In genomic region chr2:86333378-86333777, GRCh38 we compare ENCODE assay signal across 21 cellular contexts. TPM values are rescaled to one million over a fixed set of nuclear protein-coding genes. Genes with fewer than 3 reads are reported as not detected.
DNase-seq lines count a peak whose midpoint lies in the region; ATAC-seq and TF ChIP-seq lines count a peak whose summit lies in the region.
"Had no signal": no experiment of that assay in that cellular context is flagged by ENCODE, and none has a peak within 500 bp of the region (broad histone marks: within the 10 kb centered on the region; RNA-seq: fewer than 3 reads in every experiment).

No MANE protein-coding gene starts in this region.

- H3K4me3 ChIP-seq in BLaER1 treated with 17β-estradiol and CSF1 and Interleukin-3, amounts not matched to agents 10 nM and 100 nM, result no peak overlapping the region
- no peak overlapping the region for H3K4me3 ChIP-seq in coronary artery
- H3K4me3 ChIP-seq: GM12878, GM23338, HAP-1, SJCRH30 had no signal

- H3K4me1 ChIP-seq in BLaER1 treated with 17β-estradiol and CSF1 and Interleukin-3, amounts not matched to agents 10 nM and 100 nM, result peaks cover 19 to 43% (median 38%) of the 10 kb centered on the region in 10 experiments

- peak; percentile 41 for DNase-seq in DMS79 treated with DMSO at 0.1 percent for 48 hours (lab: John Stamatoyannopoulos, UW)
- DNase-seq in amniotic epithelial cell (ENCODE audit: low read depth), result peak; percentile 10
- peak; percentile 61 for DNase-seq in renal cortical epithelial cell (ENCODE audit: low read depth)
- DNase-seq in cerebellar cortex (ENCODE audit: low spot score), result no peak
- no peak for DNase-seq in coronary artery (ENCODE audit: low spot score)
- DNase-seq: CD8-positive, alpha-beta T cell; DND-41; NCI-H1105; NCI-H2029 treated with DMSO at 0.1 percent for 48 hours; NCI-H226; NCI-H510A treated with DMSO at 0.1 percent for 48 hours; NCI-H774; OCI-M1; SJCRH30 had no signal

- peaks cover 4 to 12% (median 10%) of the 10 kb centered on the region in 11 experiments; a peak in 19 of 22 replicates for H3K9me3 ChIP-seq in BLaER1 treated with 17β-estradiol and CSF1 and Interleukin-3, amounts not matched to agents 10 nM and 100 nM (replicated peaks in 1 of 11)
- H3K9me3 ChIP-seq: HAP-1, SJCRH30 had no signal

- H3K9ac ChIP-seq in BLaER1 treated with 17β-estradiol and CSF1 and Interleukin-3, amounts not matched to agents 10 nM and 100 nM, result no peak overlapping the region
- H3K9ac ChIP-seq: KMS-11 had no signal

- H3K27me3 ChIP-seq in BLaER1 treated with 17β-estradiol and CSF1 and Interleukin-3, amounts not matched to agents 10 nM and 100 nM, result peaks cover 39 to 48% (median 42%) of the 10 kb centered on the region in 11 experiments

- H4K20me1 ChIP-seq in BLaER1 treated with 17β-estradiol and CSF1 and Interleukin-3, amounts not matched to agents 10 nM and 100 nM, result peaks cover 0 to 21% (median 6%) of the 10 kb centered on the region in 11 experiments; a peak in 13 of 22 replicates

- H3K36me3 ChIP-seq in BLaER1 treated with 17β-estradiol and CSF1 and Interleukin-3, amounts not matched to agents 10 nM and 100 nM, result no peaks in the 10 kb centered on the region
- H3K36me3 ChIP-seq: HAP-1, SJCRH30 had no signal

- peak overlapping the region in 8 of 11 experiments; percentile 50 to 73 (median 66); a peak in 16 of 22 replicates for H3K4me2 ChIP-seq in BLaER1 treated with 17β-estradiol and CSF1 and Interleukin-3, amounts not matched to agents 10 nM and 100 nM
- H3K4me2 ChIP-seq: GM23338, KMS-11 had no signal

- ATAC-seq in GM19035 (IDR thresholded peaks at IDR 0.05; ENCODE audit: unreplicated experiment), result no peak
- ATAC-seq: CD8-positive, alpha-beta T cell; GM12878; GM23338 had no signal

- TF ChIP-seq CTCF in coronary artery (IDR thresholded peaks at IDR 0.05), result no peak

- no peak overlapping the region for H3K27ac ChIP-seq in BLaER1 treated with 17β-estradiol and CSF1 and Interleukin-3, amounts not matched to agents 10 nM and 100 nM
- no peak overlapping the region for H3K27ac ChIP-seq in coronary artery
- H3K27ac ChIP-seq: KMS-11, SJCRH30 had no signal

RNA-seq across cellular contexts. Expression of gene REEP1, which starts 4.0 kb away (rescaled TPM):
- total RNA-seq in renal cortical epithelial cell, result 0.17 and 0.35 TPM in 2 replicates
- total RNA-seq: CD8-positive, alpha-beta T cell; HT1080 had no signal

Comparison
In these comparisons a context has a peak if more than half of its experiments do, and no peak if none do; other contexts are left out.
1. DNase-seq: peak in DMS79 treated with DMSO at 0.1 percent for 48 hours (single experiment), amniotic epithelial cell (single experiment) and renal cortical epithelial cell (single experiment); none in cerebellar cortex (single experiment) and coronary artery (single experiment).